Comparison of ENCODE assay signal across 1 cellular context in the genomic region with DNA sequence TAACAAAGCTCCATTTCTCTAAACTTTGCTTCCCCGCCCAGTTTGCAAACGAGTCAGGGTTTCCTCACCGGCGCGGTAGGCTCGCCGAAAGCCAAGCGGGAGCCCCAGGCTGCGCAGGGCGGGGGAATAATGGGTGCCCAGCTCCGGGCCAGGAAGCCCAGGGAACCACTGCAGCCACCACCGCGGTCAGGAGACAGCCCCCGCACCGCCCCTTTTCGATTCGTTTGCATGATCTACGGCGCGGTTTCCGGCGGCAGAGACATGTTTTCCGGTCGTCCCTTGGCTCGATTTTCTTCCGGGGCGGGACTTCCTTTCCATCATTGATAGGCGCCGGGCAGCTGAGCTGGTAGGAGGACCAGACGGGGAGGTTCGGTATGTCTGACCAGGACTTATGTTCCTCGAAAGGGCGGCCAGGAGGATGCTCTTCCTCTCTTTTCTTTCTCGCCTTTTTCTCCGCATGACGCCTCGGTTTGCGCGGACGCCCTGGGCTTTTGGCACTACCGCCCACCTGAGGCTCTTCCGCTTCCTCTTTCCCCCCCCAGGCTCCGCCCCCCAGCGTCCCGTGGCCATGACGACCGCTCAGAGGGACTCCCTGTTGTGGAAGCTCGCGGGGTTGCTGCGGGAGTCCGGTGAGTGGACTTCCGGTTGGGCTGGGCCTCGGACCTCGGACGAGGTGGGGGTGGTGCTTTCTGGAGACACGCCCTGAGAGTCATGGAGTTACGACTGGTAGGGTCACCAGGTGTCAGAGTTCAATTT.
TF ChIP-seq lines count a peak whose summit lies in the region.

A gene with protein sequence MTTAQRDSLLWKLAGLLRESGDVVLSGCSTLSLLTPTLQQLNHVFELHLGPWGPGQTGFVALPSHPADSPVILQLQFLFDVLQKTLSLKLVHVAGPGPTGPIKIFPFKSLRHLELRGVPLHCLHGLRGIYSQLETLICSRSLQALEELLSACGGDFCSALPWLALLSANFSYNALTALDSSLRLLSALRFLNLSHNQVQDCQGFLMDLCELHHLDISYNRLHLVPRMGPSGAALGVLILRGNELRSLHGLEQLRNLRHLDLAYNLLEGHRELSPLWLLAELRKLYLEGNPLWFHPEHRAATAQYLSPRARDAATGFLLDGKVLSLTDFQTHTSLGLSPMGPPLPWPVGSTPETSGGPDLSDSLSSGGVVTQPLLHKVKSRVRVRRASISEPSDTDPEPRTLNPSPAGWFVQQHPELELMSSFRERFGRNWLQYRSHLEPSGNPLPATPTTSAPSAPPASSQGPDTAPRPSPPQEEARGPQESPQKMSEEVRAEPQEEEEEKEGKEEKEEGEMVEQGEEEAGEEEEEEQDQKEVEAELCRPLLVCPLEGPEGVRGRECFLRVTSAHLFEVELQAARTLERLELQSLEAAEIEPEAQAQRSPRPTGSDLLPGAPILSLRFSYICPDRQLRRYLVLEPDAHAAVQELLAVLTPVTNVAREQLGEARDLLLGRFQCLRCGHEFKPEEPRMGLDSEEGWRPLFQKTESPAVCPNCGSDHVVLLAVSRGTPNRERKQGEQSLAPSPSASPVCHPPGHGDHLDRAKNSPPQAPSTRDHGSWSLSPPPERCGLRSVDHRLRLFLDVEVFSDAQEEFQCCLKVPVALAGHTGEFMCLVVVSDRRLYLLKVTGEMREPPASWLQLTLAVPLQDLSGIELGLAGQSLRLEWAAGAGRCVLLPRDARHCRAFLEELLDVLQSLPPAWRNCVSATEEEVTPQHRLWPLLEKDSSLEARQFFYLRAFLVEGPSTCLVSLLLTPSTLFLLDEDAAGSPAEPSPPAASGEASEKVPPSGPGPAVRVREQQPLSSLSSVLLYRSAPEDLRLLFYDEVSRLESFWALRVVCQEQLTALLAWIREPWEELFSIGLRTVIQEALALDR (plus strand): TSS at position 306 of the 756 bp plus-strand sequence. CDS start 263 bp downstream, at position 569.

TF ChIP-seq in HepG2, 621 proteins besides CTCF, POLR2A, EP300 and RAD21 (continued from another document and continues in another):
- TF ChIP-seq, protein P1, sequence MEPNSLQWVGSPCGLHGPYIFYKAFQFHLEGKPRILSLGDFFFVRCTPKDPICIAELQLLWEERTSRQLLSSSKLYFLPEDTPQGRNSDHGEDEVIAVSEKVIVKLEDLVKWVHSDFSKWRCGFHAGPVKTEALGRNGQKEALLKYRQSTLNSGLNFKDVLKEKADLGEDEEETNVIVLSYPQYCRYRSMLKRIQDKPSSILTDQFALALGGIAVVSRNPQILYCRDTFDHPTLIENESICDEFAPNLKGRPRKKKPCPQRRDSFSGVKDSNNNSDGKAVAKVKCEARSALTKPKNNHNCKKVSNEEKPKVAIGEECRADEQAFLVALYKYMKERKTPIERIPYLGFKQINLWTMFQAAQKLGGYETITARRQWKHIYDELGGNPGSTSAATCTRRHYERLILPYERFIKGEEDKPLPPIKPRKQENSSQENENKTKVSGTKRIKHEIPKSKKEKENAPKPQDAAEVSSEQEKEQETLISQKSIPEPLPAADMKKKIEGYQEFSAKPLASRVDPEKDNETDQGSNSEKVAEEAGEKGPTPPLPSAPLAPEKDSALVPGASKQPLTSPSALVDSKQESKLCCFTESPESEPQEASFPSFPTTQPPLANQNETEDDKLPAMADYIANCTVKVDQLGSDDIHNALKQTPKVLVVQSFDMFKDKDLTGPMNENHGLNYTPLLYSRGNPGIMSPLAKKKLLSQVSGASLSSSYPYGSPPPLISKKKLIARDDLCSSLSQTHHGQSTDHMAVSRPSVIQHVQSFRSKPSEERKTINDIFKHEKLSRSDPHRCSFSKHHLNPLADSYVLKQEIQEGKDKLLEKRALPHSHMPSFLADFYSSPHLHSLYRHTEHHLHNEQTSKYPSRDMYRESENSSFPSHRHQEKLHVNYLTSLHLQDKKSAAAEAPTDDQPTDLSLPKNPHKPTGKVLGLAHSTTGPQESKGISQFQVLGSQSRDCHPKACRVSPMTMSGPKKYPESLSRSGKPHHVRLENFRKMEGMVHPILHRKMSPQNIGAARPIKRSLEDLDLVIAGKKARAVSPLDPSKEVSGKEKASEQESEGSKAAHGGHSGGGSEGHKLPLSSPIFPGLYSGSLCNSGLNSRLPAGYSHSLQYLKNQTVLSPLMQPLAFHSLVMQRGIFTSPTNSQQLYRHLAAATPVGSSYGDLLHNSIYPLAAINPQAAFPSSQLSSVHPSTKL (CRISPR knock-in tag; IDR thresholded peaks at IDR 0.05), result peak; percentile 45; the same call in 1 of the 2 replicates
- peak; percentile 86 for TF ChIP-seq SMAD3 (CRISPR knock-in tag; IDR thresholded peaks at IDR 0.05)
- TF ChIP-seq ZNF446 (CRISPR knock-in tag; IDR thresholded peaks at IDR 0.05), result no peak
- TF ChIP-seq NPAS2 (CRISPR knock-in tag; IDR thresholded peaks at IDR 0.05; ENCODE audit: borderline replicate concordance), result no peak
- TF ChIP-seq, protein P2, sequence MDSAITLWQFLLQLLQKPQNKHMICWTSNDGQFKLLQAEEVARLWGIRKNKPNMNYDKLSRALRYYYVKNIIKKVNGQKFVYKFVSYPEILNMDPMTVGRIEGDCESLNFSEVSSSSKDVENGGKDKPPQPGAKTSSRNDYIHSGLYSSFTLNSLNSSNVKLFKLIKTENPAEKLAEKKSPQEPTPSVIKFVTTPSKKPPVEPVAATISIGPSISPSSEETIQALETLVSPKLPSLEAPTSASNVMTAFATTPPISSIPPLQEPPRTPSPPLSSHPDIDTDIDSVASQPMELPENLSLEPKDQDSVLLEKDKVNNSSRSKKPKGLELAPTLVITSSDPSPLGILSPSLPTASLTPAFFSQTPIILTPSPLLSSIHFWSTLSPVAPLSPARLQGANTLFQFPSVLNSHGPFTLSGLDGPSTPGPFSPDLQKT (CRISPR knock-in tag; IDR thresholded peaks at IDR 0.05; ENCODE audit: borderline replicate concordance), result no peak; the same call in 1 of the 2 replicates
- no peak for TF ChIP-seq NR1H2 (CRISPR knock-in tag; IDR thresholded peaks at IDR 0.05; ENCODE audit: borderline replicate concordance, low read depth)
- TF ChIP-seq, protein P3, sequence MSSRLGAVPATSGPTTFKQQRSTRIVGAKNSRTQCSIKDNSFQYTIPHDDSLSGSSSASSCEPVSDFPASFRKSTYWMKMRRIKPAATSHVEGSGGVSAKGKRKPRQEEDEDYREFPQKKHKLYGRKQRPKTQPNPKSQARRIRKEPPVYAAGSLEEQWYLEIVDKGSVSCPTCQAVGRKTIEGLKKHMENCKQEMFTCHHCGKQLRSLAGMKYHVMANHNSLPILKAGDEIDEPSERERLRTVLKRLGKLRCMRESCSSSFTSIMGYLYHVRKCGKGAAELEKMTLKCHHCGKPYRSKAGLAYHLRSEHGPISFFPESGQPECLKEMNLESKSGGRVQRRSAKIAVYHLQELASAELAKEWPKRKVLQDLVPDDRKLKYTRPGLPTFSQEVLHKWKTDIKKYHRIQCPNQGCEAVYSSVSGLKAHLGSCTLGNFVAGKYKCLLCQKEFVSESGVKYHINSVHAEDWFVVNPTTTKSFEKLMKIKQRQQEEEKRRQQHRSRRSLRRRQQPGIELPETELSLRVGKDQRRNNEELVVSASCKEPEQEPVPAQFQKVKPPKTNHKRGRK (CRISPR knock-in tag; IDR thresholded peaks at IDR 0.05), result no peak
- TF ChIP-seq ARHGAP35 (CRISPR knock-in tag; IDR thresholded peaks at IDR 0.05; ENCODE audit: borderline replicate concordance), result peak; percentile 23; the same call in 1 of the 2 replicates
- TF ChIP-seq, protein P4, sequence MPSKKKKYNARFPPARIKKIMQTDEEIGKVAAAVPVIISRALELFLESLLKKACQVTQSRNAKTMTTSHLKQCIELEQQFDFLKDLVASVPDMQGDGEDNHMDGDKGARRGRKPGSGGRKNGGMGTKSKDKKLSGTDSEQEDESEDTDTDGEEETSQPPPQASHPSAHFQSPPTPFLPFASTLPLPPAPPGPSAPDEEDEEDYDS (CRISPR knock-in tag; IDR thresholded peaks at IDR 0.05), result peak; percentile 92
- peak; percentile 77; the same call in 1 of the 2 replicates for TF ChIP-seq TBP (CRISPR knock-in tag; IDR thresholded peaks at IDR 0.05)
- no peak for TF ChIP-seq GTF3A (CRISPR knock-in tag; conservative IDR thresholded peaks at IDR 0.05)
- TF ChIP-seq, protein P5, sequence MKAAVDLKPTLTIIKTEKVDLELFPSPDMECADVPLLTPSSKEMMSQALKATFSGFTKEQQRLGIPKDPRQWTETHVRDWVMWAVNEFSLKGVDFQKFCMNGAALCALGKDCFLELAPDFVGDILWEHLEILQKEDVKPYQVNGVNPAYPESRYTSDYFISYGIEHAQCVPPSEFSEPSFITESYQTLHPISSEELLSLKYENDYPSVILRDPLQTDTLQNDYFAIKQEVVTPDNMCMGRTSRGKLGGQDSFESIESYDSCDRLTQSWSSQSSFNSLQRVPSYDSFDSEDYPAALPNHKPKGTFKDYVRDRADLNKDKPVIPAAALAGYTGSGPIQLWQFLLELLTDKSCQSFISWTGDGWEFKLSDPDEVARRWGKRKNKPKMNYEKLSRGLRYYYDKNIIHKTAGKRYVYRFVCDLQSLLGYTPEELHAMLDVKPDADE (CRISPR knock-in tag; IDR thresholded peaks at IDR 0.05), result peak; percentile 76; the same call in 1 of the 2 replicates
- no peak for TF ChIP-seq NFE2 (CRISPR knock-in tag; IDR thresholded peaks at IDR 0.05)
- peak; percentile 89 for TF ChIP-seq YEATS2 (CRISPR knock-in tag; IDR thresholded peaks at IDR 0.05; ENCODE audit: borderline replicate concordance)
- 0 out of 2 replicates have a peak, but pooled peaks have one; percentile 42 for TF ChIP-seq HES4 (CRISPR knock-in tag; IDR thresholded peaks at IDR 0.05; ENCODE audit: borderline replicate concordance)
- peak; percentile 48 for TF ChIP-seq POGZ (CRISPR knock-in tag; IDR thresholded peaks at IDR 0.05)
- no peak for TF ChIP-seq SRY (CRISPR knock-in tag; IDR thresholded peaks at IDR 0.05)
- peak; percentile 48; the same call in 1 of the 2 replicates for TF ChIP-seq ZC3H13 (CRISPR knock-in tag; IDR thresholded peaks at IDR 0.05)
- TF ChIP-seq, protein P6, sequence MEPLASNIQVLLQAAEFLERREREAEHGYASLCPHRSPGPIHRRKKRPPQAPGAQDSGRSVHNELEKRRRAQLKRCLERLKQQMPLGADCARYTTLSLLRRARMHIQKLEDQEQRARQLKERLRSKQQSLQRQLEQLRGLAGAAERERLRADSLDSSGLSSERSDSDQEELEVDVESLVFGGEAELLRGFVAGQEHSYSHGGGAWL (CRISPR knock-in tag; IDR thresholded peaks at IDR 0.05), result peak; percentile 77; the same call in 1 of the 2 replicates
- no peak for TF ChIP-seq SOX5 (CRISPR knock-in tag; IDR thresholded peaks at IDR 0.05; ENCODE audit: borderline replicate concordance)
- 0 out of 2 replicates have a peak, but pooled peaks have one; percentile 68 for TF ChIP-seq ATF7-NPFF (CRISPR knock-in tag; IDR thresholded peaks at IDR 0.05; ENCODE audit: low read depth)
- no peak for TF ChIP-seq MAFG (CRISPR knock-in tag; IDR thresholded peaks at IDR 0.05)
- peak; percentile 81 for TF ChIP-seq ZNF781 (CRISPR knock-in tag; IDR thresholded peaks at IDR 0.05; ENCODE audit: borderline replicate concordance, not compliant biosample characterization)
- peak; percentile 92; the same call in 1 of the 2 replicates for TF ChIP-seq TSC22D2 (CRISPR knock-in tag; IDR thresholded peaks at IDR 0.05; ENCODE audit: borderline replicate concordance)
- TF ChIP-seq, protein P7, sequence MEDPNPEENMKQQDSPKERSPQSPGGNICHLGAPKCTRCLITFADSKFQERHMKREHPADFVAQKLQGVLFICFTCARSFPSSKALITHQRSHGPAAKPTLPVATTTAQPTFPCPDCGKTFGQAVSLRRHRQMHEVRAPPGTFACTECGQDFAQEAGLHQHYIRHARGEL (CRISPR knock-in tag; IDR thresholded peaks at IDR 0.05), result no peak
- TF ChIP-seq, protein P8, sequence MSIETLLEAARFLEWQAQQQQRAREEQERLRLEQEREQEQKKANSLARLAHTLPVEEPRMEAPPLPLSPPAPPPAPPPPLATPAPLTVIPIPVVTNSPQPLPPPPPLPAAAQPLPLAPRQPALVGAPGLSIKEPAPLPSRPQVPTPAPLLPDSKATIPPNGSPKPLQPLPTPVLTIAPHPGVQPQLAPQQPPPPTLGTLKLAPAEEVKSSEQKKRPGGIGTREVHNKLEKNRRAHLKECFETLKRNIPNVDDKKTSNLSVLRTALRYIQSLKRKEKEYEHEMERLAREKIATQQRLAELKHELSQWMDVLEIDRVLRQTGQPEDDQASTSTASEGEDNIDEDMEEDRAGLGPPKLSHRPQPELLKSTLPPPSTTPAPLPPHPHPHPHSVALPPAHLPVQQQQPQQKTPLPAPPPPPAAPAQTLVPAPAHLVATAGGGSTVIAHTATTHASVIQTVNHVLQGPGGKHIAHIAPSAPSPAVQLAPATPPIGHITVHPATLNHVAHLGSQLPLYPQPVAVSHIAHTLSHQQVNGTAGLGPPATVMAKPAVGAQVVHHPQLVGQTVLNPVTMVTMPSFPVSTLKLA (IDR thresholded peaks at IDR 0.05), result peak; percentile 79
- no peak for TF ChIP-seq RCOR2 (CRISPR knock-in tag; IDR thresholded peaks at IDR 0.05)
- TF ChIP-seq SKI (IDR thresholded peaks at IDR 0.05; ENCODE audit: partially characterized antibody), result peak; percentile 65
- TF ChIP-seq ZFX (CRISPR knock-in tag; IDR thresholded peaks at IDR 0.05; ENCODE audit: low read depth), result peak; percentile 60
- no peak for TF ChIP-seq PAF1 (CRISPR knock-in tag; IDR thresholded peaks at IDR 0.05)
